Comparison of ENCODE assay signal across 1 cellular context in genomic region chr5:115168829-115169391, GRCh38.
TF ChIP-seq lines count a peak whose summit lies in the region.

No MANE protein-coding gene starts in this region.

TF ChIP-seq in GM23338, 12 proteins besides CTCF, POLR2A, EP300 and RAD21 (continued from another document):
- no peak for TF ChIP-seq ZNF462 (CRISPR knock-in tag; IDR thresholded peaks at IDR 0.05)
